Comparison of ENCODE assay signal across 25 cellular contexts in genomic region chr3:127215714-127216414, GRCh38. TPM values are rescaled to one million over a fixed set of nuclear protein-coding genes. Genes with fewer than 3 reads are reported as not detected.
"Had no signal": no experiment of that assay in that cellular context is flagged by ENCODE, and none has a peak within 500 bp of the region (broad histone marks: within the 10 kb centered on the region; RNA-seq: fewer than 3 reads in every experiment).

No MANE protein-coding gene starts in this region.

- ATAC-seq: esophagus mucosa, gastroesophageal sphincter, heart right ventricle, mucosa of descending colon had no signal

- H3K27ac ChIP-seq: ascending aorta, colonic mucosa, gastroesophageal sphincter, heart right ventricle, prostate gland, right atrium auricular region, stomach had no signal

- H3K27me3 ChIP-seq: ascending aorta, colonic mucosa, right atrium auricular region had no signal

- DNase-seq: activated CD4-positive, alpha-beta memory T cell treated with anti-CD3 and anti-CD28 coated beads for 36 hours; activated naive CD4-positive, alpha-beta T cell treated with Interleukin-2 at 50 U/mL for 16 hours; activated T-cell treated with anti-CD3 and anti-CD28 coated beads, Interleukin-2, amount 50 U/mL, for 1 hour; colonic mucosa; heart right ventricle; immature natural killer cell; mucosa of descending colon; naive B cell; stimulated activated CD4-positive, alpha-beta T cell treated with anti-CD3 and anti-CD28 coated beads, Interleukin-12 subunit alpha, Interleukin-12 subunit beta, amount 100 ng/mL, for 4 hours; stimulated activated CD4-positive, alpha-beta T cell treated with anti-CD3 and anti-CD28 coated beads, Interleukin-1b, Interleukin-23, amount 100 ng/mL, for 48 hours; stimulated activated CD8-positive, alpha-beta memory T cell treated with anti-CD3 and anti-CD28 coated beads, Interleukin-4, amount 100 ng/mL, for 48 hours; stomach; T-helper 2 cell had no signal

- H3K27ac Mint-ChIP-seq: activated CD4-positive, alpha-beta memory T cell treated with anti-CD3 and anti-CD28 coated beads for 36 hours; activated T-helper 2 cell treated with anti-CD3 and anti-CD28 coated beads, Interferon-gamma antibody, Interleukin-2, Interleukin-4, amounts not matched to agents 10 μg/mL and 5 μg/mL and 100 μg/mL, durations not matched to agents 14 hours and 24 hours and 36 hours; immature natural killer cell; memory B cell; naive B cell; type B pancreatic cell had no signal

- H3K36me3 ChIP-seq: ascending aorta, colonic mucosa, gastroesophageal sphincter, heart right ventricle, prostate gland, right atrium auricular region, stomach had no signal

- H3K4me3 ChIP-seq: ascending aorta, colonic mucosa, gastroesophageal sphincter, heart right ventricle, mucosa of descending colon, prostate gland, right atrium auricular region, stomach had no signal

- H3K9me3 ChIP-seq: ascending aorta, colonic mucosa, gastroesophageal sphincter, heart right ventricle, mucosa of descending colon, prostate gland, right atrium auricular region, stomach had no signal

- H3K36me3 Mint-ChIP-seq: activated CD4-positive, alpha-beta memory T cell treated with anti-CD3 and anti-CD28 coated beads for 36 hours; immature natural killer cell; memory B cell; naive B cell; type B pancreatic cell had no signal

- H3K4me3 Mint-ChIP-seq: activated CD4-positive, alpha-beta memory T cell treated with anti-CD3 and anti-CD28 coated beads for 36 hours; central memory CD8-positive, alpha-beta T cell; immature natural killer cell; memory B cell; naive B cell; type B pancreatic cell had no signal

- H3K9me3 Mint-ChIP-seq: activated CD4-positive, alpha-beta memory T cell treated with anti-CD3 and anti-CD28 coated beads for 36 hours; activated T-helper 2 cell treated with anti-CD3 and anti-CD28 coated beads, Interferon-gamma antibody, Interleukin-2, Interleukin-4, amounts not matched to agents 10 μg/mL and 5 μg/mL and 100 μg/mL, durations not matched to agents 14 hours and 24 hours and 36 hours; central memory CD8-positive, alpha-beta T cell; memory B cell; naive B cell; type B pancreatic cell had no signal

- H3K4me1 ChIP-seq: colonic mucosa, prostate gland, right atrium auricular region, stomach had no signal

- H3K4me1 Mint-ChIP-seq: central memory CD8-positive, alpha-beta T cell; immature natural killer cell; memory B cell; naive B cell had no signal

RNA-seq across cellular contexts. Expression of gene PRR23E, which starts 22.9 kb away (rescaled TPM):
- total RNA-seq: activated CD4-positive, alpha-beta memory T cell treated with anti-CD3 and anti-CD28 coated beads for 36 hours; activated T-helper 2 cell treated with anti-CD3 and anti-CD28 coated beads, Interferon-gamma antibody, Interleukin-2, Interleukin-4, amounts not matched to agents 10 μg/mL and 5 μg/mL and 100 μg/mL, durations not matched to agents 14 hours and 24 hours and 36 hours; ascending aorta; colonic mucosa; esophagus mucosa; gastroesophageal sphincter; heart right ventricle; liver; mucosa of descending colon; osteocyte; prostate gland; right atrium auricular region; stomach; temporal lobe had no signal
- polyA plus RNA-seq: heart right ventricle, immature natural killer cell, liver, stomach had no signal
